Comparison of ENCODE assay signal across 1 cellular context in the genomic region with DNA sequence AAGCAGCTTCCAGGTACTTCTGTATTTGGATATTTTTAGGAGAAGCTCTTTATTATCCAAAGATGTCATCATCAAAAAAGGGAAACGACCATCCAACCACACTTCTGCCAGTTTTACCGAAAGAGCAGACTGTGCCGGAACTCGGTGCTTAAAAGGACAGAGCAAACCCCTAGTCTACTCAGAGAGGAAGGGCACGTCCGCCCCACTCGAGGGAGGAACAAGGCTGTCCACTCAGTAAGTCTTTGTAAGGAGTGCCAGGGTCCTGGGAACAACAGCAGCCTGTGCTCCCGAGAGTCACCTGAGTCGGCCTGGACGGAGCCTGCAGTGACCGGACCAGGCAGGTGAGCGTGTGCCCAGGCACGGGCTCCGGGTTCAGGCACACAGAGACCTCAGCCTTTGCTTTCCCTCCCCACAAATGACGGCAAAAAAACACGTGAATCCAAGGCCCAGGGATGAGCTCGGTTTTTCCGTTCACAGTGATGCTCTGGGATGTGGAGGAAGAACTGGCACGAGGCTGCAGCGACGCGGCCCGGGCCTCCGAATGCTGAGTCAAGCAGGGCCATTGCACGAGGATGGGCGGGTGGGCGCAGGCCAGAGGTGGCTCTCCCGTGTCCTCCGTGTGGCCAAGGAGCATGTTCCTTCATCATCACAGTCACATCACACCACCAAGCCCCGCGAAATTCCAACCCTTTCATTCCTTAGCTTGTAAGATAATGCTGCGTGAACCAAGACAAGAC.
TF ChIP-seq lines count a peak whose summit lies in the region.

No MANE protein-coding gene starts in this region.

TF ChIP-seq in H1, 55 proteins besides CTCF, POLR2A, EP300 and RAD21:
- no peak for TF ChIP-seq SP4 (IDR thresholded peaks at IDR 0.05; ENCODE audit: low read length)
